ENCODE assay signal across 8 cellular contexts in the genomic region with DNA sequence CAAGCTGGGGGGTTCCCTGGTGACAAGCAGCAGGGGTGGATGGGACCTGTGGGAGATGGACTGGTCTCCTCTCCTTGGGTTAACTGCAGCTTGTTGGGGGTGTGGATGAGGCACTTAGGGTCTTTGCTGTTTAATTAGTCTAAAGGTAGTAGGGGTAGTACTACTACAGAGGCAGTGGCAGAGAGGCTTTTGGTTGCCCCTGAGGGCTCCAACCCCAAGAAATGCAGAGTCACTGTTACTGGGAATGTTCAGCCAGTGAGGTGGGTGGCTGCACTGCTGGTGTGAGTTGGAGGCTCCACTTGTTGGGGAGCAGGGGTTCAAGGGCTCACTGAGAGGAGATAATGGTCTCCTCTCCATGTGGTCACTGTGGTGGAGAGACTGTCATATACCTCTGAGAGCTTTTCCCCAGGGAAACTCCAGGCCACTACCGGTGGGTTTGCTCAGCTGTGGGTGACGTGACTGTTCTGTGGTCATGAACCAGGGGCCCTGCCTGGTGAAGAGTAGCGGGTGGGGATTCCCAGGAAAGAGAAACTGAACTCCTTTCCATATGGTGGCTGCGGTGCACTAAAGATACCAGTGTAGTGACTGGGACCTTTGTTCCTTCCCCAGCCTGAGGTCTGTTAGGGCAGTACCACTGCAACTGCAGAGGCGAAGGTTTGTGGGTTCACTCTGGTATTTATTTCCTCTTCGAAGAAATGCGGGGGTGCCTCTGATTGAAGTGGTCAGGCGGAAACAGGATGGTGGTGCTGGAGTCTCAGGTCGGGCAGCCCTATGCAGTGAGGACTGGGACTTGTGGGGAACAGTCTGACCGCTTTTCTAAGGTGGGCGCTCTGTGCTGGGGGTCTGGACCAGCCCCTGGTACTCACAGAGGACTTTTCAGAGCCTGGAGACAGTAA.
A peak's percentile ranks its signal among the peaks of the same experiment; 100 is the strongest.
DNase-seq lines count a peak whose midpoint lies in the region; ATAC-seq and TF ChIP-seq lines count a peak whose summit lies in the region.

No MANE protein-coding gene starts in this region.

- H2BK5ac ChIP-seq in mesenchymal stem cell (ENCODE audit: low read depth, low read length, poor library complexity, severe bottlenecking) = peak overlapping the region; percentile 1

- no peak overlapping the region for H3K14ac ChIP-seq in mesenchymal stem cell (ENCODE audit: low read length in 2 of 2)

- H3K4me2 ChIP-seq in mesenchymal stem cell (ENCODE audit: low read length, poor library complexity, severe bottlenecking) = no peak overlapping the region

- 95% methylated on average over 9 of the region's 11 CpGs for WGBS in mesenchymal stem cell

- no peak overlapping the region for H3K23ac ChIP-seq in mesenchymal stem cell (ENCODE audit: low read length in 2 of 2)

- H3K18ac ChIP-seq in mesenchymal stem cell (ENCODE audit: low read depth in 1 of 2, low read length in 2 of 2) = no peak overlapping the region

- no peak overlapping the region for H2BK120ac ChIP-seq in mesenchymal stem cell (ENCODE audit: low read depth, low read length)

- H2BK15ac ChIP-seq in mesenchymal stem cell (ENCODE audit: low read depth, poor library complexity, severe bottlenecking) = peak overlapping the region; percentile 64

- no peak overlapping the region for H2AFZ ChIP-seq in mesenchymal stem cell (ENCODE audit: low read depth, low read length)

- H3K27me3 Mint-ChIP-seq in activated CD4-positive, alpha-beta T cell treated with anti-CD3 and anti-CD28 coated beads, Interleukin-2, amount 10 ng/mL, durations not matched to agents 24 days and 14 days = peaks cover 3% of the 10 kb centered on the region
- H3K27me3 Mint-ChIP-seq in HFFc6 (ENCODE audit: insufficient read depth) = peaks cover 4% of the 10 kb centered on the region

- H2AK5ac ChIP-seq in mesenchymal stem cell (ENCODE audit: low read length, severe bottlenecking) = peak overlapping the region; percentile 89

- H3K27ac ChIP-seq in mesenchymal stem cell (ENCODE audit: low read length, poor library complexity, severe bottlenecking) = peak overlapping the region; percentile 28

- H4K91ac ChIP-seq in mesenchymal stem cell (ENCODE audit: low read length) = no peak overlapping the region

- peak; percentile 97 for DNase-seq in activated CD4-positive, alpha-beta T cell treated with anti-CD3 and anti-CD28 coated beads, Interleukin-2, amount 10 ng/mL, durations not matched to agents 24 days and 14 days
- peak; percentile 25 for DNase-seq in mesenchymal stem cell
- no peak for DNase-seq in NOMO-1 treated with DMSO at 0.1 percent for 48 hours (lab: John Stamatoyannopoulos, UW; ENCODE audit: unreplicated experiment)
- no peak for DNase-seq in HFFc6
- no peak for DNase-seq in left cardiac atrium
- DNase-seq in NCI-H446 treated with DMSO at 0.1 percent for 48 hours (lab: John Stamatoyannopoulos, UW) = no peak

- ATAC-seq in GM19351 (IDR thresholded peaks at IDR 0.05; ENCODE audit: unreplicated experiment) (peak; percentile 81), HG03342 (IDR thresholded peaks at IDR 0.05; ENCODE audit: unreplicated experiment) (peak; percentile 86), left cardiac atrium (no peak)

- no peak for TF ChIP-seq CTCF in HFFc6 (IDR thresholded peaks at IDR 0.05)

- no peak overlapping the region for H3K4me3 ChIP-seq in mesenchymal stem cell (ENCODE audit: insufficient read depth in 1 of 2, low read depth in 1 of 2, low read length in 2 of 2)

- H3K4me1 ChIP-seq in mesenchymal stem cell (ENCODE audit: control insufficient read depth, insufficient read depth, low read depth, low read length) = peaks cover 14% of the 10 kb centered on the region

- peaks cover 21% of the 10 kb centered on the region for H3K9me3 Mint-ChIP-seq in activated CD4-positive, alpha-beta T cell treated with anti-CD3 and anti-CD28 coated beads, Interleukin-2, amount 10 ng/mL, durations not matched to agents 24 days and 14 days
- no peaks in the 10 kb centered on the region for H3K9me3 Mint-ChIP-seq in HFFc6

- peaks cover 35% of the 10 kb centered on the region for H3K36me3 Mint-ChIP-seq in activated CD4-positive, alpha-beta T cell treated with anti-CD3 and anti-CD28 coated beads, Interleukin-2, amount 10 ng/mL, durations not matched to agents 24 days and 14 days (ENCODE audit: low read depth)
- no peaks in the 10 kb centered on the region for H3K36me3 Mint-ChIP-seq in HFFc6 (ENCODE audit: low read depth)

- H3K4ac ChIP-seq in mesenchymal stem cell (ENCODE audit: low read depth in 1 of 2, low read length in 2 of 2) = no peak overlapping the region

- H3K27ac Mint-ChIP-seq in activated CD4-positive, alpha-beta T cell treated with anti-CD3 and anti-CD28 coated beads, Interleukin-2, amount 10 ng/mL, durations not matched to agents 24 days and 14 days = peak overlapping the region; percentile 88
- H3K27ac Mint-ChIP-seq in HFFc6 = no peak overlapping the region

- no peak overlapping the region for H2BK12ac ChIP-seq in mesenchymal stem cell (ENCODE audit: low read length in 2 of 2)

- peak overlapping the region; percentile 0 for H4K8ac ChIP-seq in mesenchymal stem cell (ENCODE audit: low read length)

- peaks cover 76% of the 10 kb centered on the region for H3K4me1 Mint-ChIP-seq in activated CD4-positive, alpha-beta T cell treated with anti-CD3 and anti-CD28 coated beads, Interleukin-2, amount 10 ng/mL, durations not matched to agents 24 days and 14 days
- H3K4me1 Mint-ChIP-seq in HFFc6 (ENCODE audit: low read depth) = no peaks in the 10 kb centered on the region

- peak overlapping the region; percentile 64 for H3K4me3 Mint-ChIP-seq in activated CD4-positive, alpha-beta T cell treated with anti-CD3 and anti-CD28 coated beads, Interleukin-2, amount 10 ng/mL, durations not matched to agents 24 days and 14 days
- no peak overlapping the region for H3K4me3 Mint-ChIP-seq in HFFc6

- no peaks in the 10 kb centered on the region for H3K27me3 ChIP-seq in mesenchymal stem cell (ENCODE audit: control insufficient read depth in 1 of 2, insufficient read depth in 1 of 2, low read length in 2 of 2)

- H3K36me3 ChIP-seq in mesenchymal stem cell (ENCODE audit: control insufficient read depth in 1 of 2, insufficient read depth in 2 of 2, low read depth in 1 of 2, low read length in 2 of 2) = no peaks in the 10 kb centered on the region

- no peaks in the 10 kb centered on the region for H3K9me3 ChIP-seq in mesenchymal stem cell (ENCODE audit: control insufficient read depth, low read length)

- no peak overlapping the region for H3K9ac ChIP-seq in mesenchymal stem cell (ENCODE audit: low read length)

- H3K79me1 ChIP-seq in mesenchymal stem cell (replicated peaks; ENCODE audit: low read length, poor library complexity, severe bottlenecking) = no peaks in the 10 kb centered on the region

- intact Hi-C loops in activated CD4-positive, alpha-beta T cell treated with anti-CD3 and anti-CD28 coated beads, Interleukin-2, amount 10 ng/mL, durations not matched to agents 24 days and 14 days (cut with micrococcal nuclease) = loop anchor here (1.0 to 10.0 kb wide), 9 partner anchors 12 to 1337 kb away; a partner anchor contains a TSS
- intact Hi-C loops in left cardiac atrium (cut with DNase I) = loop anchor here in 1 of 2 donors (10.0 kb wide), 1 partner anchor 77 kb away; no protein-coding TSS in a partner anchor

Comparison
In these comparisons a context has a peak if more than half of its experiments do, and no peak if none do; other contexts are left out.
1. ATAC-seq: peak in GM19351 (single experiment) and HG03342 (single experiment); none in left cardiac atrium (0 of 2).
2. DNase-seq: peak in activated CD4-positive, alpha-beta T cell treated with anti-CD3 and anti-CD28 coated beads, Interleukin-2, amount 10 ng/mL, durations not matched to agents 24 days and 14 days (single experiment) and mesenchymal stem cell (single experiment); none in NOMO-1 treated with DMSO at 0.1 percent for 48 hours (single experiment), HFFc6 (single experiment), left cardiac atrium (single experiment) and NCI-H446 treated with DMSO at 0.1 percent for 48 hours (single experiment).